2 cellular contexts compared by ENCODE assay signal in the genomic region with DNA sequence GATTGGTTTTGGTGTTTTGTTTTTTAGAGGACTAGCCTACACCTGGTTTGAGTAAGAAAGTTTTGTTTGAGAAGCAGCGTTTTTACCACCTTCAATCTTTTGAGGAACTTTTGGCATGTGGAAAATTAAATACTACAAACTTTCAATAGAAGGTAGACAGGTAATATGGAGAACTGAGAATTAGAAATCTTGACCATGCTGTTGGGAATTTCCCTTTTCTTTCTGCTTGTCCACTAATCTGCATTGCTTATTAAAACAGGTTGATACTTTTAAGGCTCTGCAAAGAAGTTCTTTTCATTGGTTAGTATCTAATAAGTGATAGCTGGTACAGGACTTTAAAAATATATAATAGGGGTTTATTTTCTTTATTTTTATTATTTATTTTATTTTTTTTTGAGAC.
TF ChIP-seq lines count a peak whose summit lies in the region.

No MANE protein-coding gene starts in this region.

TF ChIP-seq in GM23338, 12 proteins besides CTCF, POLR2A, EP300 and RAD21:
- TF ChIP-seq STAT1 (IDR thresholded peaks at IDR 0.05; ENCODE audit: unreplicated experiment) (no peak), NANOG (IDR thresholded peaks at IDR 0.05; ENCODE audit: borderline replicate concordance) (no peak), POLR2AphosphoS5 (IDR thresholded peaks at IDR 0.05; ENCODE audit: low read depth) (no peak), ZNF331 (CRISPR knock-in tag; IDR thresholded peaks at IDR 0.05; ENCODE audit: low read depth) (no peak), ZNF114 (CRISPR knock-in tag; IDR thresholded peaks at IDR 0.05) (no peak), EZH2phosphoT487 (IDR thresholded peaks at IDR 0.05; ENCODE audit: unreplicated experiment) (no peak)
- TF ChIP-seq, protein P1, sequence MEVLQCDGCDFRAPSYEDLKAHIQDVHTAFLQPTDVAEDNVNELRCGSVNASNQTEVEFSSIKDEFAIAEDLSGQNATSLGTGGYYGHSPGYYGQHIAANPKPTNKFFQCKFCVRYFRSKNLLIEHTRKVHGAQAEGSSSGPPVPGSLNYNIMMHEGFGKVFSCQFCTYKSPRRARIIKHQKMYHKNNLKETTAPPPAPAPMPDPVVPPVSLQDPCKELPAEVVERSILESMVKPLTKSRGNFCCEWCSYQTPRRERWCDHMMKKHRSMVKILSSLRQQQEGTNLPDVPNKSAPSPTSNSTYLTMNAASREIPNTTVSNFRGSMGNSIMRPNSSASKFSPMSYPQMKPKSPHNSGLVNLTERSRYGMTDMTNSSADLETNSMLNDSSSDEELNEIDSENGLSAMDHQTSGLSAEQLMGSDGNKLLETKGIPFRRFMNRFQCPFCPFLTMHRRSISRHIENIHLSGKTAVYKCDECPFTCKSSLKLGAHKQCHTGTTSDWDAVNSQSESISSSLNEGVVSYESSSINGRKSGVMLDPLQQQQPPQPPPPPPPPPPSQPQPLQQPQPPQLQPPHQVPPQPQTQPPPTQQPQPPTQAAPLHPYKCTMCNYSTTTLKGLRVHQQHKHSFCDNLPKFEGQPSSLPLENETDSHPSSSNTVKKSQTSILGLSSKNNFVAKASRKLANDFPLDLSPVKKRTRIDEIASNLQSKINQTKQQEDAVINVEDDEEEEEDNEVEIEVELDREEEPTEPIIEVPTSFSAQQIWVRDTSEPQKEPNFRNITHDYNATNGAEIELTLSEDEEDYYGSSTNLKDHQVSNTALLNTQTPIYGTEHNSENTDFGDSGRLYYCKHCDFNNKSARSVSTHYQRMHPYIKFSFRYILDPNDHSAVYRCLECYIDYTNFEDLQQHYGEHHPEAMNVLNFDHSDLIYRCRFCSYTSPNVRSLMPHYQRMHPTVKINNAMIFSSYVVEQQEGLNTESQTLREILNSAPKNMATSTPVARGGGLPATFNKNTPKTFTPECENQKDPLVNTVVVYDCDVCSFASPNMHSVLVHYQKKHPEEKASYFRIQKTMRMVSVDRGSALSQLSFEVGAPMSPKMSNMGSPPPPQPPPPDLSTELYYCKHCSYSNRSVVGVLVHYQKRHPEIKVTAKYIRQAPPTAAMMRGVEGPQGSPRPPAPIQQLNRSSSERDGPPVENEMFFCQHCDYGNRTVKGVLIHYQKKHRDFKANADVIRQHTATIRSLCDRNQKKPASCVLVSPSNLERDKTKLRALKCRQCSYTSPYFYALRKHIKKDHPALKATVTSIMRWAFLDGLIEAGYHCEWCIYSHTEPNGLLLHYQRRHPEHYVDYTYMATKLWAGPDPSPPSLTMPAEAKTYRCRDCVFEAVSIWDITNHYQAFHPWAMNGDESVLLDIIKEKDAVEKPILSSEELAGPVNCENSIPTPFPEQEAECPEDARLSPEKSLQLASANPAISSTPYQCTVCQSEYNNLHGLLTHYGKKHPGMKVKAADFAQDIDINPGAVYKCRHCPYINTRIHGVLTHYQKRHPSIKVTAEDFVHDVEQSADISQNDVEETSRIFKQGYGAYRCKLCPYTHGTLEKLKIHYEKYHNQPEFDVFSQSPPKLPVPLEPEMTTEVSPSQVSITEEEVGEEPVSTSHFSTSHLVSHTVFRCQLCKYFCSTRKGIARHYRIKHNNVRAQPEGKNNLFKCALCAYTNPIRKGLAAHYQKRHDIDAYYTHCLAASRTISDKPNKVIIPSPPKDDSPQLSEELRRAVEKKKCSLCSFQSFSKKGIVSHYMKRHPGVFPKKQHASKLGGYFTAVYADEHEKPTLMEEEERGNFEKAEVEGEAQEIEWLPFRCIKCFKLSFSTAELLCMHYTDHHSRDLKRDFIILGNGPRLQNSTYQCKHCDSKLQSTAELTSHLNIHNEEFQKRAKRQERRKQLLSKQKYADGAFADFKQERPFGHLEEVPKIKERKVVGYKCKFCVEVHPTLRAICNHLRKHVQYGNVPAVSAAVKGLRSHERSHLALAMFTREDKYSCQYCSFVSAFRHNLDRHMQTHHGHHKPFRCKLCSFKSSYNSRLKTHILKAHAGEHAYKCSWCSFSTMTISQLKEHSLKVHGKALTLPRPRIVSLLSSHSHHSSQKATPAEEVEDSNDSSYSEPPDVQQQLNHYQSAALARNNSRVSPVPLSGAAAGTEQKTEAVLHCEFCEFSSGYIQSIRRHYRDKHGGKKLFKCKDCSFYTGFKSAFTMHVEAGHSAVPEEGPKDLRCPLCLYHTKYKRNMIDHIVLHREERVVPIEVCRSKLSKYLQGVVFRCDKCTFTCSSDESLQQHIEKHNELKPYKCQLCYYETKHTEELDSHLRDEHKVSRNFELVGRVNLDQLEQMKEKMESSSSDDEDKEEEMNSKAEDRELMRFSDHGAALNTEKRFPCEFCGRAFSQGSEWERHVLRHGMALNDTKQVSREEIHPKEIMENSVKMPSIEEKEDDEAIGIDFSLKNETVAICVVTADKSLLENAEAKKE (CRISPR knock-in tag; IDR thresholded peaks at IDR 0.05) = no peak
TF ChIP-seq in GM23338: peak in this region for 0.

TF ChIP-seq in GM12878, 131 proteins besides CTCF, POLR2A, EP300 and RAD21:
- TF ChIP-seq SPI1 (IDR thresholded peaks at IDR 0.05; ENCODE audit: borderline replicate concordance, insufficient read depth, low read depth, low read length) = peak; percentile 57; the same call in 1 of the 2 replicates
- TF ChIP-seq MTA3 (IDR thresholded peaks at IDR 0.05; ENCODE audit: borderline replicate concordance, low read length) = no peak
- TF ChIP-seq TARDBP (IDR thresholded peaks at IDR 0.05; ENCODE audit: borderline replicate concordance) = no peak
- no peak for TF ChIP-seq POLR2AphosphoS5 (IDR thresholded peaks at IDR 0.05; ENCODE audit: low read length)
- TF ChIP-seq CREM (IDR thresholded peaks at IDR 0.05; ENCODE audit: low read depth) = no peak
- peak; percentile 12; the same call in 1 of the 2 replicates for TF ChIP-seq RUNX3 (IDR thresholded peaks at IDR 0.05; ENCODE audit: low read length)
- TF ChIP-seq YY1 (IDR thresholded peaks at IDR 0.05; ENCODE audit: low read depth, low read length) = no peak
- TF ChIP-seq, protein P2, sequence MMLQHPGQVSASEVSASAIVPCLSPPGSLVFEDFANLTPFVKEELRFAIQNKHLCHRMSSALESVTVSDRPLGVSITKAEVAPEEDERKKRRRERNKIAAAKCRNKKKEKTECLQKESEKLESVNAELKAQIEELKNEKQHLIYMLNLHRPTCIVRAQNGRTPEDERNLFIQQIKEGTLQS (IDR thresholded peaks at IDR 0.05; ENCODE audit: borderline replicate concordance, extremely low read depth, low read depth, low read length) = no peak
- TF ChIP-seq, protein P3, sequence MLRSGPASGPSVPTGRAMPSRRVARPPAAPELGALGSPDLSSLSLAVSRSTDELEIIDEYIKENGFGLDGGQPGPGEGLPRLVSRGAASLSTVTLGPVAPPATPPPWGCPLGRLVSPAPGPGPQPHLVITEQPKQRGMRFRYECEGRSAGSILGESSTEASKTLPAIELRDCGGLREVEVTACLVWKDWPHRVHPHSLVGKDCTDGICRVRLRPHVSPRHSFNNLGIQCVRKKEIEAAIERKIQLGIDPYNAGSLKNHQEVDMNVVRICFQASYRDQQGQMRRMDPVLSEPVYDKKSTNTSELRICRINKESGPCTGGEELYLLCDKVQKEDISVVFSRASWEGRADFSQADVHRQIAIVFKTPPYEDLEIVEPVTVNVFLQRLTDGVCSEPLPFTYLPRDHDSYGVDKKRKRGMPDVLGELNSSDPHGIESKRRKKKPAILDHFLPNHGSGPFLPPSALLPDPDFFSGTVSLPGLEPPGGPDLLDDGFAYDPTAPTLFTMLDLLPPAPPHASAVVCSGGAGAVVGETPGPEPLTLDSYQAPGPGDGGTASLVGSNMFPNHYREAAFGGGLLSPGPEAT (IDR thresholded peaks at IDR 0.05; ENCODE audit: low read depth) = peak; percentile 28; the same call in 1 of the 2 replicates
- peak; percentile 29; the same call in 1 of the 2 replicates for TF ChIP-seq NFIC (IDR thresholded peaks at IDR 0.05; ENCODE audit: low read depth, low read length)
